Comparison of ENCODE assay signal across 8 cellular contexts in the genomic region with DNA sequence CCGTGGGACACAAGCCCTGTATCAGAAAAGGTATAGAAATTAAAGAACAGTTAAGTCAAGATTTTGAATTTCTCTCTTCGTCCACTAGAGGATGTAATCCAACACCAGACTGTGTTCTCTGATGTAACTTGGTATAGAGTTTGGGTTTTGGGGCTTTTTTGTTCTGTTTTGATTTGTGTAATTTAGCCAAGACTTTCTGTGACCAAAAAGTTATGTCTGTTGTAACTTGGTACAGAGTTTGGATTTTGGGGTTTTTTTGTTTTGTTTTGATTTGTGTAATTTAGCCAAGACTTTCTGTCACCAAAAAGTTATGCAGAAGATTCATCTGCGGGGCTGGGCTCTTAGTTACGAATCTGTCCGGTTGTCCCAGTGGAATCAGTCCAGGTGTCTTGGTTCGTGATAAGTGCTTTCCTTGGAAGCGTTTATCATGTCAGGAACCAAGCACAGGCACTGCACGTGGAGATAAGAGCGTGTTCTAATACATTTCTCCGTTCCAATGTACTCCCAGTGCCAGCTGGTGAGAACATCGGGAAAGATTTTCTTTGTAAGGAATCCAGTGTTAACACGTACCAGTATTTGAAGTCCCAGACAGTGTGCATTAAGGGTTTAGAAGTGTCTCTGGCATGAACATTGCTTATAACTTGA.
DNase-seq lines count a peak whose midpoint lies in the region; ATAC-seq and TF ChIP-seq lines count a peak whose summit lies in the region.

No MANE protein-coding gene starts in this region.

- H3K4me3 ChIP-seq in AG10803 (ENCODE audit: low read length) (no peak overlapping the region; the same call in 1 of the 2 replicates), parathyroid adenoma (ENCODE audit: low read depth, low read length) (no peak overlapping the region)

- no peak overlapping the region for H3K9ac ChIP-seq in parathyroid adenoma

- DNase-seq in AG10803 (ENCODE audit: low read depth) = peak; percentile 74
- peak; percentile 52 for DNase-seq in GM13977 (ENCODE audit: low spot score)
- peak; percentile 59 for DNase-seq in fibroblast of the conjunctiva (ENCODE audit: low read depth)
- no peak for DNase-seq in COLO829 (ENCODE audit: low spot score)
- no peak for DNase-seq in NCI-H1930 (lab: John Stamatoyannopoulos, UW)

- H3K4me2 ChIP-seq in parathyroid adenoma (ENCODE audit: low read length) = peak overlapping the region; percentile 38

- ATAC-seq in GM18858 (IDR thresholded peaks at IDR 0.05; ENCODE audit: unreplicated experiment) = no peak

- no peaks in the 10 kb centered on the region for H3K79me2 ChIP-seq in parathyroid adenoma

- H3K36me3 ChIP-seq in parathyroid adenoma (ENCODE audit: control insufficient read depth, insufficient read depth, low read length) = no peaks in the 10 kb centered on the region

- no peak overlapping the region for H2AFZ ChIP-seq in parathyroid adenoma

- in situ Hi-C loops in GM13977 (cut with MboI; ENCODE audit: low pct_unique_long_range_greater_than_20kb, low sequenced_read_pairs, unreplicated experiment) = loop anchor here (10.0 kb wide), 1 partner anchor 148 kb away; no protein-coding TSS in a partner anchor

- H3K27me3 ChIP-seq in parathyroid adenoma (ENCODE audit: control insufficient read depth, insufficient read depth, low read length) = no peaks in the 10 kb centered on the region

- TF ChIP-seq CTCF in AG10803 (conservative IDR thresholded peaks at IDR 0.05; ENCODE audit: low read length) (peak; percentile 95), GM13977 (IDR thresholded peaks at IDR 0.05; ENCODE audit: extremely low read depth, insufficient read depth, missing control alignments) (peak; percentile 55), VCaP (conservative IDR thresholded peaks at IDR 0.05) (peak; percentile 92), parathyroid adenoma (IDR thresholded peaks at IDR 0.05) (peak; percentile 67)

- peak overlapping the region; percentile 64 for H3K27ac ChIP-seq in VCaP
- H3K27ac ChIP-seq in parathyroid adenoma = peak overlapping the region; percentile 11

- peaks cover 5% of the 10 kb centered on the region for H3K4me1 ChIP-seq in parathyroid adenoma

- H3K9me3 ChIP-seq in parathyroid adenoma (ENCODE audit: control insufficient read depth, low read length) = no peaks in the 10 kb centered on the region

Comparison
In these comparisons a context has a peak if more than half of its experiments do, and no peak if none do; other contexts are left out.
1. DNase-seq: peak in AG10803 (single experiment), GM13977 (single experiment) and fibroblast of the conjunctiva (single experiment); none in COLO829 (single experiment) and NCI-H1930 (0 of 2).
2. Peak in every context shown above with its lines, with median percentiles within 50 percentile points of each other: CTCF ChIP-seq.